8 cellular contexts compared by ENCODE assay signal in genomic region chr12:1473418-1473817, GRCh38.
DNase-seq lines count a peak whose midpoint lies in the region; ATAC-seq and TF ChIP-seq lines count a peak whose summit lies in the region.

No MANE protein-coding gene starts in this region.

- H3K9me3 ChIP-seq in HEK293 (ENCODE audit: control insufficient read depth, insufficient read depth, low read depth, low read length) = no peaks in the 10 kb centered on the region
- H3K9me3 ChIP-seq in gastroesophageal sphincter = no peaks in the 10 kb centered on the region

- CTCF ChIA-PET in HEK293 (lab: Yijun Ruan, JAX) = interaction anchor here (0.7 kb wide), 1 partner anchor 815 kb away, joined by 3 read pairs; no protein-coding TSS in a partner anchor

- DNase-seq in AG10803 (ENCODE audit: low read depth) (peak; percentile 36), UCSD-AML1 (lab: John Stamatoyannopoulos, UW; ENCODE audit: unreplicated experiment) (peak; percentile 64), NCI-H128 (lab: John Stamatoyannopoulos, UW; ENCODE audit: unreplicated experiment) (no peak)

- H3K4me1 ChIP-seq in HEK293 (ENCODE audit: control insufficient read depth, insufficient read depth, low read length) (peaks cover 22% of the 10 kb centered on the region), gastroesophageal sphincter (peaks cover 11 to 33% (median 24%) of the 10 kb centered on the region in 3 donors)

- no peak for ATAC-seq in gastroesophageal sphincter
- ATAC-seq in GM19395 (IDR thresholded peaks at IDR 0.05; ENCODE audit: unreplicated experiment) = no peak
- ATAC-seq in HG03159 (IDR thresholded peaks at IDR 0.05; ENCODE audit: unreplicated experiment) = no peak
- ATAC-seq in HG03521 (IDR thresholded peaks at IDR 0.05; ENCODE audit: unreplicated experiment) = no peak

- no peaks in the 10 kb centered on the region for H3K36me3 ChIP-seq in HEK293 (ENCODE audit: control insufficient read depth in 2 of 2, insufficient read depth in 1 of 2, low read length in 2 of 2)
- no peaks in the 10 kb centered on the region for H3K36me3 ChIP-seq in gastroesophageal sphincter

- H3K27me3 ChIP-seq in gastroesophageal sphincter = no peaks in the 10 kb centered on the region

- TF ChIP-seq EP300 in gastroesophageal sphincter (IDR thresholded peaks at IDR 0.05) = no peak

- H3K27ac ChIP-seq in HEK293 (ENCODE audit: extremely low read depth, low read depth, low read length) = 0 out of 2 replicates have a peak overlapping the region, but pooled peaks have one; percentile 71
- peak overlapping the region in 3 of 4 donors; percentile 9 to 74 (median 65) for H3K27ac ChIP-seq in gastroesophageal sphincter

- 86 to 100% methylated on average over 1 to 6 of the region's 7 CpGs for WGBS in gastroesophageal sphincter (ENCODE audit: low coverage in 1 of 2), 2 donors

- POLR2A ChIA-PET in HEK293 (lab: Yijun Ruan, JAX) = no interaction called here

- TF ChIP-seq POLR2A in gastroesophageal sphincter (IDR thresholded peaks at IDR 0.05) = no peak

- TF ChIP-seq CTCF in AG10803 (conservative IDR thresholded peaks at IDR 0.05; ENCODE audit: low read length) (no peak), HEK293 (tag by site-specific recombination; IDR thresholded peaks at IDR 0.05) (no peak), gastroesophageal sphincter (IDR thresholded peaks at IDR 0.05) (no peak)

- H3K4me3 ChIP-seq in AG10803 (ENCODE audit: low read length) (peak overlapping the region; percentile 8; the same call in 1 of the 2 replicates), HEK293 (ENCODE audit: low read depth, low read length) (no peak overlapping the region), gastroesophageal sphincter (no peak overlapping the region)

TF ChIP-seq in HEK293, 187 proteins besides CTCF, POLR2A, EP300 and RAD21:
- no peak for TF ChIP-seq ZNF391 (tag by site-specific recombination; IDR thresholded peaks at IDR 0.05; ENCODE audit: borderline replicate concordance, low read depth)
- TF ChIP-seq ZNF76 (tag by site-specific recombination; IDR thresholded peaks at IDR 0.05; ENCODE audit: borderline replicate concordance, low read depth) = no peak
- no peak for TF ChIP-seq ZNF416 (tag by site-specific recombination; IDR thresholded peaks at IDR 0.05)
- TF ChIP-seq, protein P1, sequence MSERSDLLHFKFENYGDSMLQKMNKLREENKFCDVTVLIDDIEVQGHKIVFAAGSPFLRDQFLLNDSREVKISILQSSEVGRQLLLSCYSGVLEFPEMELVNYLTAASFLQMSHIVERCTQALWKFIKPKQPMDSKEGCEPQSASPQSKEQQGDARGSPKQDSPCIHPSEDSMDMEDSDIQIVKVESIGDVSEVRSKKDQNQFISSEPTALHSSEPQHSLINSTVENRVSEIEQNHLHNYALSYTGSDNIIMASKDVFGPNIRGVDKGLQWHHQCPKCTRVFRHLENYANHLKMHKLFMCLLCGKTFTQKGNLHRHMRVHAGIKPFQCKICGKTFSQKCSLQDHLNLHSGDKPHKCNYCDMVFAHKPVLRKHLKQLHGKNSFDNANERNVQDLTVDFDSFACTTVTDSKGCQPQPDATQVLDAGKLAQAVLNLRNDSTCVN (tag by site-specific recombination; optimal IDR thresholded peaks at IDR 0.05) = no peak
- TF ChIP-seq SP7 (tag by site-specific recombination; IDR thresholded peaks at IDR 0.05) = no peak
- TF ChIP-seq ZFP37 (tag by site-specific recombination; IDR thresholded peaks at IDR 0.05) = no peak
- no peak for TF ChIP-seq ZNF707 (tag by site-specific recombination; IDR thresholded peaks at IDR 0.05)
- no peak for TF ChIP-seq KLF1 (tag by site-specific recombination; IDR thresholded peaks at IDR 0.05)
